1 cellular context compared by ENCODE assay signal in the genomic region with DNA sequence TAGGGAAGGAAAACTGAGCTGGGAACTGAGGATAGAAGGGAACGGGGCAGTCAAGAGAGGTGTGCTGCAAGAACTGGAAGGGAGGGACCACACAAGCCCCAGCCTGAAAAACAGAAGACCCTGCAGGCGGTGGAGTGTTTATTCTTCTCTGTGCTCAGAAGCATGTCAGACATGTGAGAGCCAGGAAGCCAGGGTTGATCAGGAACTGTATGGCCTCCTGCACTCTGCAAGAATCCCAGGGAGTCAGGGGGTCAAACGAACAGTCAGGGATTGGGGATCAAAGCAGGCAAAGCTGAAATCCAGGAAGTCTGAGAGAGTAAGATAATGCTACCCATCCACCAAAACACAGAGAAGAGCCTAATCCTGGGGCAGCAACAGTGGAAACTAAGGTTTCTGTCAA.
TF ChIP-seq lines count a peak whose summit lies in the region.

No MANE protein-coding gene starts in this region.

TF ChIP-seq in endothelial cell of umbilical vein, 7 proteins besides CTCF, POLR2A, EP300 and RAD21:
- no peak for TF ChIP-seq EZH2 (IDR thresholded peaks at IDR 0.05; ENCODE audit: borderline replicate concordance, low read depth, low read length, severe bottlenecking)
TF ChIP-seq in endothelial cell of umbilical vein: peak in this region for 0.
